Comparison of ENCODE assay signal across 12 cellular contexts in genomic region chr11:63858628-63859550, GRCh38. TPM values are rescaled to one million over a fixed set of nuclear protein-coding genes. Genes with fewer than 3 reads are reported as not detected.
DNase-seq lines count a peak whose midpoint lies in the region; ATAC-seq, FAIRE-seq and TF ChIP-seq lines count a peak whose summit lies in the region.
"Had no signal": no experiment of that assay in that cellular context is flagged by ENCODE, and none has a peak within 500 bp of the region (broad histone marks: within the 10 kb centered on the region; RNA-seq: fewer than 3 reads in every experiment).

No MANE protein-coding gene starts in this region.

- H3K4me1 ChIP-seq in CD8-positive, alpha-beta memory T cell (ENCODE audit: insufficient read depth, low read length), result peaks cover 43% of the 10 kb centered on the region
- H3K4me1 ChIP-seq in pancreas, result peaks cover 10 to 38% (median 25%) of the 10 kb centered on the region in 3 donors

- peaks cover 42 to 72% (median 62%) of the 10 kb centered on the region in 3 donors for H3K4me1 Mint-ChIP-seq in CD8-positive, alpha-beta memory T cell

- no peaks in the 10 kb centered on the region for H3K9me3 ChIP-seq in CD8-positive, alpha-beta memory T cell (ENCODE audit: low read length)
- no peaks in the 10 kb centered on the region for H3K9me3 ChIP-seq in pancreas

- TF ChIP-seq CTCF in fibroblast of mammary gland (conservative IDR thresholded peaks at IDR 0.05; ENCODE audit: control insufficient read depth, insufficient read depth, low read depth, low read length) (no peak), pancreas (IDR thresholded peaks at IDR 0.05) (no peak)

- no peaks in the 10 kb centered on the region for H3K9me3 Mint-ChIP-seq in CD8-positive, alpha-beta memory T cell
- H3K9me3 Mint-ChIP-seq: neural crest cell had no signal

- peaks cover 4 to 38% (median 6%) of the 10 kb centered on the region in 3 donors for H3K36me3 Mint-ChIP-seq in CD8-positive, alpha-beta memory T cell

- intact Hi-C loops in pancreas (cut with DNase I), result no loop called here

- WGBS in pancreas, 2 donors, result 69 to 79% methylated on average over 10 to 11 of the region's 11 CpGs

- POLR2A ChIA-PET in CD8-positive, alpha-beta memory T cell (lab: Charles Lee), result no interaction called here

- CTCF ChIA-PET in CD8-positive, alpha-beta memory T cell (lab: Charles Lee), result interaction anchor here (1.1 kb wide), 1 partner anchor 32 kb away, joined by 3 read pairs; no protein-coding TSS in a partner anchor

- H3K4me3 ChIP-seq in CD8-positive, alpha-beta memory T cell (ENCODE audit: low read length), result no peak overlapping the region
- H3K4me3 ChIP-seq in fibroblast of mammary gland (ENCODE audit: control insufficient read depth, low read depth, low read length) (no peak overlapping the region), pancreas (no peak overlapping the region)

- H3K27ac Mint-ChIP-seq in CD8-positive, alpha-beta memory T cell, result peak overlapping the region in 6 of 8 donors; percentile 22 to 82 (median 50)
- H3K27ac Mint-ChIP-seq: activated CD8-positive, alpha-beta memory T cell treated with anti-CD3 and anti-CD28 coated beads, Interleukin-2, amount 10 ng/mL, durations not matched to agents 7 days and 5 days had no signal

- H3K4me3 Mint-ChIP-seq in CD8-positive, alpha-beta memory T cell, result peak overlapping the region in 1 of 7 donors; percentile 13
- H3K4me3 Mint-ChIP-seq: activated CD8-positive, alpha-beta memory T cell treated with anti-CD3 and anti-CD28 coated beads, Interleukin-2, amount 10 ng/mL, durations not matched to agents 7 days and 5 days; neural crest cell had no signal

- no peak overlapping the region for H3K27ac ChIP-seq in CD8-positive, alpha-beta memory T cell (ENCODE audit: low read depth, low read length)
- peak overlapping the region in 2 of 4 donors; percentile 28 to 54 for H3K27ac ChIP-seq in pancreas

- no peaks in the 10 kb centered on the region for H3K27me3 ChIP-seq in CD8-positive, alpha-beta memory T cell (ENCODE audit: insufficient read depth, low read length, poor library complexity, severe bottlenecking)
- no peaks in the 10 kb centered on the region for H3K27me3 ChIP-seq in pancreas

- peaks cover 0 to 2% of the 10 kb centered on the region in 2 donors for H3K27me3 Mint-ChIP-seq in CD8-positive, alpha-beta memory T cell
- H3K27me3 Mint-ChIP-seq: activated CD8-positive, alpha-beta memory T cell treated with anti-CD3 and anti-CD28 coated beads, Interleukin-2, amount 10 ng/mL, durations not matched to agents 7 days and 5 days had no signal

- H3K36me3 ChIP-seq in CD8-positive, alpha-beta memory T cell (ENCODE audit: insufficient read depth, low read length), result no peaks in the 10 kb centered on the region
- no peaks in the 10 kb centered on the region for H3K36me3 ChIP-seq in pancreas

- no peak for DNase-seq in CD8-positive, alpha-beta memory T cell
- DNase-seq in SKM-1 (lab: John Stamatoyannopoulos, UW; ENCODE audit: unreplicated experiment), result peak; percentile 95
- peak; percentile 82 for DNase-seq in fibroblast of mammary gland (ENCODE audit: low read depth)
- no peak for DNase-seq in pancreas
- no peak for DNase-seq in NK-92 (lab: John Stamatoyannopoulos, UW; ENCODE audit: unreplicated experiment)
- no peak for DNase-seq in NCI-H2029 (lab: John Stamatoyannopoulos, UW)
- DNase-seq in NCI-H1694 (lab: John Stamatoyannopoulos, UW), result no peak
- DNase-seq: activated CD8-positive, alpha-beta memory T cell treated with anti-CD3 and anti-CD28 coated beads, Interleukin-2, amount 10 ng/mL, durations not matched to agents 7 days and 5 days; DMS 273 treated with DMSO at 0.1 percent for 48 hours had no signal

- ATAC-seq in pancreas (peak; percentile 32 to 62 (median 56)), HG03175 (IDR thresholded peaks at IDR 0.05; ENCODE audit: unreplicated experiment) (no peak)
- ATAC-seq: activated CD8-positive, alpha-beta memory T cell treated with anti-CD3 and anti-CD28 coated beads, Interleukin-2, amount 10 ng/mL, durations not matched to agents 7 days and 5 days had no signal

- no peak for FAIRE-seq in pancreas (lab: Jason Lieb, UNC)
- FAIRE-seq: endometrium had no signal

RNA-seq across cellular contexts. Expression of gene MARK2, which starts 20.0 kb away (rescaled TPM):
- 10 to 100 TPM; 34.5 to 38.0 TPM for total RNA-seq in CD8-positive, alpha-beta memory T cell
- polyA plus RNA-seq in CD8-positive, alpha-beta memory T cell, result 72.5 TPM
- total RNA-seq in pancreas, result 10 to 100 TPM; 19.0 to 30.8 (median 21.5) TPM
- polyA plus RNA-seq in pancreas, result 10 to 100 TPM; 11.7 to 21.0 TPM

RNA-seq across cellular contexts. Expression of gene SPINDOC, which starts 45.6 kb away (rescaled TPM):
- total RNA-seq in CD8-positive, alpha-beta memory T cell, result 10 to 100 TPM; 38.7 to 41.4 TPM
- 1.4 TPM for polyA plus RNA-seq in CD8-positive, alpha-beta memory T cell
- 1 to 10 TPM; 2.5 to 7.8 (median 4.3) TPM for total RNA-seq in pancreas
- polyA plus RNA-seq in pancreas, result 1 to 10 TPM; 8.0 to 8.3 TPM

RNA-seq across cellular contexts. Expression of gene RCOR2, which starts 58.1 kb away (rescaled TPM):
- total RNA-seq in CD8-positive, alpha-beta memory T cell, result under 1 TPM; 0.11 to 0.13 TPM
- not detected for polyA plus RNA-seq in CD8-positive, alpha-beta memory T cell
- total RNA-seq in pancreas, result under 1 TPM; 0.37 to 0.79 (median 0.50) TPM
- polyA plus RNA-seq in pancreas, result 1 to 10 TPM; 1.2 to 1.9 TPM

Comparison
In these comparisons a context has a peak if more than half of its experiments do, and no peak if none do; other contexts are left out.
1. DNase-seq: peak in SKM-1 (single experiment) and fibroblast of mammary gland (single experiment); none in CD8-positive, alpha-beta memory T cell (0 of 5), pancreas (0 of 6), NK-92 (single experiment), NCI-H2029 (single experiment) and NCI-H1694 (single experiment).
2. RNA of gene SPINDOC, which starts 45.6 kb away (total RNA-seq): 38.7 to 41.4 TPM in CD8-positive, alpha-beta memory T cell; 2.5 to 7.8 TPM in pancreas; every median in the first group is over 4 times any median in the second.